1 cellular context compared by ENCODE assay signal in the genomic region with DNA sequence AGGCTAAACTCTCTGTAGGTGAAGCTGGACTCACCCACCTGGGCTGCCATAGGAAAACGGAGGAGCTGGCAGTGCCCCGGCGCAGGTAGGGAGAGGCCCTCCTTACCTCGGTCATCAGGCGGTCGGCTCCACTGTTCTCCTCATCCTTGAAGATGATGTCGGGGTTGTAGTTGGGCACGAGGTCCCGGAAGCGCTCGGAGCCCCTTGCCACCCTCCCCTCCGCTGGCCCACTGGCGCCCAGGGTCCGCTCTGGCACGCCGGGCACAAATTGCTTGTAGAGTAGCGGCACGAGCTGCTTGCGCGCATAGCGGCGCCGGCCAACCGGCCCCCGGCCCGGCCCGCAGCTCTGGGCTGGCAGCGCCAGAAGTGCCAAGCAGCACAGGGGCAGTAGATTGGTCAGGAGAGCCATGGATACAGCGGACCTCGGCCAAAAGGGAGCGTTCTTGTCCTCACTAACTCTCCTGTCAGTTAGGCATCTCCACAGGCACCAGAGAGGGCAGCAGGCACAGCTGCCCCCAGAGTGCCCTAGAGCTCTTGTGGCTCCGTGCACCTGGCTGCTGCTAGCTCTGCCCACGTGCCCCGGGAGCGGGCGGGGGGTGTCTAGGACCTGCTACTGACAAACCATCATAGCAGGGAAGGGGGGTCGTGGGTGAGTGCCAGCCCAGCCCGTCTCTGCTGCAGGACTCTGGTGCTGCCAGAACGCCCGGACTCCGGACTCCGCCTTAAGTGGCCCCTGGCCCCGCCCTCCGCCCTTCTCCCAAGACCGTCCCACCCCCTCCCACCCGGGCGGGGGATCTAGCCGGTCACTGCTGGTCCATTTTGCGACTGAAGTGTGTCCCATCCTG.
TF ChIP-seq lines count a peak whose summit lies in the region.

A gene (minus strand): TSS at position 698 of the 845 bp plus-strand sequence. CDS start 289 bp downstream, at position 409.

TF ChIP-seq in K562, 482 proteins besides CTCF, POLR2A, EP300 and RAD21 (continued from another document):
- TF ChIP-seq, protein P1, sequence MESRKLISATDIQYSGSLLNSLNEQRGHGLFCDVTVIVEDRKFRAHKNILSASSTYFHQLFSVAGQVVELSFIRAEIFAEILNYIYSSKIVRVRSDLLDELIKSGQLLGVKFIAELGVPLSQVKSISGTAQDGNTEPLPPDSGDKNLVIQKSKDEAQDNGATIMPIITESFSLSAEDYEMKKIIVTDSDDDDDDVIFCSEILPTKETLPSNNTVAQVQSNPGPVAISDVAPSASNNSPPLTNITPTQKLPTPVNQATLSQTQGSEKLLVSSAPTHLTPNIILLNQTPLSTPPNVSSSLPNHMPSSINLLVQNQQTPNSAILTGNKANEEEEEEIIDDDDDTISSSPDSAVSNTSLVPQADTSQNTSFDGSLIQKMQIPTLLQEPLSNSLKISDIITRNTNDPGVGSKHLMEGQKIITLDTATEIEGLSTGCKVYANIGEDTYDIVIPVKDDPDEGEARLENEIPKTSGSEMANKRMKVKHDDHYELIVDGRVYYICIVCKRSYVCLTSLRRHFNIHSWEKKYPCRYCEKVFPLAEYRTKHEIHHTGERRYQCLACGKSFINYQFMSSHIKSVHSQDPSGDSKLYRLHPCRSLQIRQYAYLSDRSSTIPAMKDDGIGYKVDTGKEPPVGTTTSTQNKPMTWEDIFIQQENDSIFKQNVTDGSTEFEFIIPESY (CRISPR knock-in tag; IDR thresholded peaks at IDR 0.05) = peak; percentile 47; the same call in 1 of the 2 replicates
- peak; percentile 29 for TF ChIP-seq RBBP5 (IDR thresholded peaks at IDR 0.05; ENCODE audit: borderline replicate concordance, insufficient read depth, low read length, poor library complexity, severe bottlenecking)
- peak; percentile 39 for TF ChIP-seq RBFOX2 (IDR thresholded peaks at IDR 0.05; ENCODE audit: low read depth, low read length)
- TF ChIP-seq SAP30 (IDR thresholded peaks at IDR 0.05; ENCODE audit: borderline replicate concordance, insufficient read depth, low read depth, low read length, poor library complexity, severe bottlenecking) = peak; percentile 19
- TF ChIP-seq CHD1 (IDR thresholded peaks at IDR 0.05; ENCODE audit: low read length) = peak; percentile 47
- no peak for TF ChIP-seq JUN (IDR thresholded peaks at IDR 0.05; ENCODE audit: borderline replicate concordance, low read depth, low read length)
- TF ChIP-seq JUN (CRISPR knock-in tag; IDR thresholded peaks at IDR 0.05; ENCODE audit: borderline replicate concordance) = no peak
- TF ChIP-seq SRSF9 (IDR thresholded peaks at IDR 0.05; ENCODE audit: borderline replicate concordance, low read depth, low read length) = no peak
- TF ChIP-seq, protein P2, sequence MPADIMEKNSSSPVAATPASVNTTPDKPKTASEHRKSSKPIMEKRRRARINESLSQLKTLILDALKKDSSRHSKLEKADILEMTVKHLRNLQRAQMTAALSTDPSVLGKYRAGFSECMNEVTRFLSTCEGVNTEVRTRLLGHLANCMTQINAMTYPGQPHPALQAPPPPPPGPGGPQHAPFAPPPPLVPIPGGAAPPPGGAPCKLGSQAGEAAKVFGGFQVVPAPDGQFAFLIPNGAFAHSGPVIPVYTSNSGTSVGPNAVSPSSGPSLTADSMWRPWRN (IDR thresholded peaks at IDR 0.05; ENCODE audit: low read depth) = no peak
- no peak for TF ChIP-seq TEAD1 (CRISPR knock-in tag; IDR thresholded peaks at IDR 0.05)
- TF ChIP-seq SIN3B (IDR thresholded peaks at IDR 0.05; ENCODE audit: low read depth) = no peak
- no peak for TF ChIP-seq CBX5 (IDR thresholded peaks at IDR 0.05; ENCODE audit: borderline replicate concordance, low read depth)
- peak; percentile 18; the same call in 1 of the 2 replicates for TF ChIP-seq ZFX (CRISPR knock-in tag; IDR thresholded peaks at IDR 0.05)
- no peak for TF ChIP-seq DNMT1 (IDR thresholded peaks at IDR 0.05)
- peak; percentile 78 for TF ChIP-seq POLR2G (IDR thresholded peaks at IDR 0.05; ENCODE audit: low read depth, low read length)
- TF ChIP-seq ZBTB7A (IDR thresholded peaks at IDR 0.05; ENCODE audit: borderline replicate concordance, control insufficient read depth, low read depth, low read length) = peak; percentile 22; the same call in 1 of the 2 replicates
- TF ChIP-seq HLTF (IDR thresholded peaks at IDR 0.05) = no peak
- TF ChIP-seq, protein P3, sequence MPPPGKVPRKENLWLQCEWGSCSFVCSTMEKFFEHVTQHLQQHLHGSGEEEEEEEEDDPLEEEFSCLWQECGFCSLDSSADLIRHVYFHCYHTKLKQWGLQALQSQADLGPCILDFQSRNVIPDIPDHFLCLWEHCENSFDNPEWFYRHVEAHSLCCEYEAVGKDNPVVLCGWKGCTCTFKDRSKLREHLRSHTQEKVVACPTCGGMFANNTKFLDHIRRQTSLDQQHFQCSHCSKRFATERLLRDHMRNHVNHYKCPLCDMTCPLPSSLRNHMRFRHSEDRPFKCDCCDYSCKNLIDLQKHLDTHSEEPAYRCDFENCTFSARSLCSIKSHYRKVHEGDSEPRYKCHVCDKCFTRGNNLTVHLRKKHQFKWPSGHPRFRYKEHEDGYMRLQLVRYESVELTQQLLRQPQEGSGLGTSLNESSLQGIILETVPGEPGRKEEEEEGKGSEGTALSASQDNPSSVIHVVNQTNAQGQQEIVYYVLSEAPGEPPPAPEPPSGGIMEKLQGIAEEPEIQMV (tag; conservative IDR thresholded peaks at IDR 0.05; ENCODE audit: low read depth) = no peak
- TF ChIP-seq, protein P4, sequence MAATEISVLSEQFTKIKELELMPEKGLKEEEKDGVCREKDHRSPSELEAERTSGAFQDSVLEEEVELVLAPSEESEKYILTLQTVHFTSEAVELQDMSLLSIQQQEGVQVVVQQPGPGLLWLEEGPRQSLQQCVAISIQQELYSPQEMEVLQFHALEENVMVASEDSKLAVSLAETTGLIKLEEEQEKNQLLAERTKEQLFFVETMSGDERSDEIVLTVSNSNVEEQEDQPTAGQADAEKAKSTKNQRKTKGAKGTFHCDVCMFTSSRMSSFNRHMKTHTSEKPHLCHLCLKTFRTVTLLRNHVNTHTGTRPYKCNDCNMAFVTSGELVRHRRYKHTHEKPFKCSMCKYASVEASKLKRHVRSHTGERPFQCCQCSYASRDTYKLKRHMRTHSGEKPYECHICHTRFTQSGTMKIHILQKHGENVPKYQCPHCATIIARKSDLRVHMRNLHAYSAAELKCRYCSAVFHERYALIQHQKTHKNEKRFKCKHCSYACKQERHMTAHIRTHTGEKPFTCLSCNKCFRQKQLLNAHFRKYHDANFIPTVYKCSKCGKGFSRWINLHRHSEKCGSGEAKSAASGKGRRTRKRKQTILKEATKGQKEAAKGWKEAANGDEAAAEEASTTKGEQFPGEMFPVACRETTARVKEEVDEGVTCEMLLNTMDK (IDR thresholded peaks at IDR 0.05; ENCODE audit: borderline replicate concordance, insufficient read depth, low read depth, low read length, poor library complexity, severe bottlenecking) = no peak
- TF ChIP-seq CBX8 (IDR thresholded peaks at IDR 0.05; ENCODE audit: borderline replicate concordance, extremely low read depth, low read depth, low read length, poor library complexity, severe bottlenecking) = no peak
- no peak for TF ChIP-seq MCM7 (IDR thresholded peaks at IDR 0.05)
- TF ChIP-seq, protein P5, sequence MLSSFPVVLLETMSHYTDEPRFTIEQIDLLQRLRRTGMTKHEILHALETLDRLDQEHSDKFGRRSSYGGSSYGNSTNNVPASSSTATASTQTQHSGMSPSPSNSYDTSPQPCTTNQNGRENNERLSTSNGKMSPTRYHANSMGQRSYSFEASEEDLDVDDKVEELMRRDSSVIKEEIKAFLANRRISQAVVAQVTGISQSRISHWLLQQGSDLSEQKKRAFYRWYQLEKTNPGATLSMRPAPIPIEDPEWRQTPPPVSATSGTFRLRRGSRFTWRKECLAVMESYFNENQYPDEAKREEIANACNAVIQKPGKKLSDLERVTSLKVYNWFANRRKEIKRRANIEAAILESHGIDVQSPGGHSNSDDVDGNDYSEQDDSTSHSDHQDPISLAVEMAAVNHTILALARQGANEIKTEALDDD (IDR thresholded peaks at IDR 0.05) = no peak
- TF ChIP-seq ZZZ3 (IDR thresholded peaks at IDR 0.05) = no peak
- TF ChIP-seq HNRNPL (IDR thresholded peaks at IDR 0.05; ENCODE audit: low read depth, low read length) = peak; percentile 65; the same call in 1 of the 2 replicates
- TF ChIP-seq SMAD1 (IDR thresholded peaks at IDR 0.05; ENCODE audit: low read depth, low read length, partially characterized antibody) = no peak
- no peak for TF ChIP-seq ZNF785 (CRISPR knock-in tag; IDR thresholded peaks at IDR 0.05)
- TF ChIP-seq, protein P6, sequence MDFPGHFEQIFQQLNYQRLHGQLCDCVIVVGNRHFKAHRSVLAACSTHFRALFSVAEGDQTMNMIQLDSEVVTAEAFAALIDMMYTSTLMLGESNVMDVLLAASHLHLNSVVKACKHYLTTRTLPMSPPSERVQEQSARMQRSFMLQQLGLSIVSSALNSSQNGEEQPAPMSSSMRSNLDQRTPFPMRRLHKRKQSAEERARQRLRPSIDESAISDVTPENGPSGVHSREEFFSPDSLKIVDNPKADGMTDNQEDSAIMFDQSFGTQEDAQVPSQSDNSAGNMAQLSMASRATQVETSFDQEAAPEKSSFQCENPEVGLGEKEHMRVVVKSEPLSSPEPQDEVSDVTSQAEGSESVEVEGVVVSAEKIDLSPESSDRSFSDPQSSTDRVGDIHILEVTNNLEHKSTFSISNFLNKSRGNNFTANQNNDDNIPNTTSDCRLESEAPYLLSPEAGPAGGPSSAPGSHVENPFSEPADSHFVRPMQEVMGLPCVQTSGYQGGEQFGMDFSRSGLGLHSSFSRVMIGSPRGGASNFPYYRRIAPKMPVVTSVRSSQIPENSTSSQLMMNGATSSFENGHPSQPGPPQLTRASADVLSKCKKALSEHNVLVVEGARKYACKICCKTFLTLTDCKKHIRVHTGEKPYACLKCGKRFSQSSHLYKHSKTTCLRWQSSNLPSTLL (IDR thresholded peaks at IDR 0.05) = no peak
- peak; percentile 0 for TF ChIP-seq POLR2B (IDR thresholded peaks at IDR 0.05; ENCODE audit: low read depth, partially characterized antibody)
TF ChIP-seq in K562: peak in this region for 12.
